8 cellular contexts compared by ENCODE assay signal in the genomic region with DNA sequence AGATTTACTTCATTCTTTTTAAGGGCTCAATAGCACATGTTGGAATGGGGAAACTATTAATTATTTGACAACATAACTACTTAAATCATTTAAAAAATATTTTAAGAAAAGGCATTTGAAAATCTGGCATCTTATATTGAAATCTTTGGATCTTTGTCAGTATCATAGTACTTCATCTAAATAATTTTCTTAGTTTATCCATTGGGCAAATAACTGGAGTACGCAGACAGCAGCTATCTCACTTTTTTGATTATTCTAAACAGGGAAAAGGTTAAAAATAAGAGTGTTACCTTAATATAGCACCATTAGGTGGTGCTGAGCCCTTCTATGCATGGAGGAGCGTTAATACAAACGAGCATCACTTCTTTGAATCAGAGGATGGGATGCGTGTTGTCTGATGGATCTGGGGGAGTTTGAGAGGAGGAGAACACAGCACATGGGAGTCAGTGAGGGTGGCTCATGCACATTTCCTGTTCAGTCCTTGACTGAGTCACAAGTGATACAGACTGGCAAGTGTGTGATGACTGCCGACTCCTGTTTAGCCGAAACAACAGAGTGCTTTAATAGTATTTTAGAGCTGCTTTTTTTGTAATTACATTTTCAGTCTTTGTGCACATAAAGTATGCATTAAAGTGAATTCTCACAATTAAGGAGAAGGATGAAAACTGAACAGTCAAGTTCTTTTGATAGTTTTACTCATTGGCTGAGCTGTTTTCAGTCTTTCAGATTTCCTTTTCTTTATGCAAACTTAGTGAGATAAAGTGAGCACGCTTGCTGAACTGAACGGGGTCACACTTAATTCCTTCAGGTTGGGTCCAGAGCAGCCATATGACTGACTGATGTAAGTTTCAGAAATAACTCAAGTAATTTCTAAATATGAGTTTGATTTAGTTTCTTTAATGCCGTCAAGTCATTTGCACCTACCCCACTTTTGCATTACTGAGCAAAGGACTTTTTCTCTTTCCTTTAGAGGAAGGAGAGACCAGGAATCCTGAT.
DNase-seq lines count a peak whose midpoint lies in the region; ATAC-seq and TF ChIP-seq lines count a peak whose summit lies in the region.

No MANE protein-coding gene starts in this region.

- H3K4me3 Mint-ChIP-seq in T-cell = peak overlapping the region; percentile 2 to 63 (median 53)

- DNase-seq in T-cell (peak in 24 of 34 experiments; percentile 2 to 42 (median 12)), ascending aorta (ENCODE audit: low spot score in 2 of 2) (no peak), medulla oblongata (ENCODE audit: extremely low spot score) (peak; percentile 79), SIG-M5 treated with dmso at 0.1 percent for 504 hours (lab: John Stamatoyannopoulos, UW; ENCODE audit: unreplicated experiment) (no peak), NCI-H1092 treated with DMSO at 0.1 percent for 48 hours (lab: John Stamatoyannopoulos, UW) (no peak)
- peak; percentile 53 for DNase-seq in stimulated activated naive CD4-positive, alpha-beta T cell treated with Interleukin-2 at 50 U/mL for 16 hours (lab: John Stamatoyannopoulos, UW)

- POLR2A ChIA-PET in T-cell (lab: Charles Lee) = interaction anchor here in 1 of 2 donors (0.7 kb wide), 1 partner anchor 8 kb away, joined by 3 read pairs; no protein-coding TSS in a partner anchor

- ATAC-seq in GM18870 (IDR thresholded peaks at IDR 0.05; ENCODE audit: unreplicated experiment) = peak; percentile 79
- ATAC-seq in HG03095 (IDR thresholded peaks at IDR 0.05; ENCODE audit: unreplicated experiment) = peak; percentile 91
- ATAC-seq in T-cell (replicated peaks in 1 of 4) = peak; percentile 97 to 99 (median 98)

- H3K9me3 ChIP-seq in ascending aorta = no peaks in the 10 kb centered on the region

- intact Hi-C loops in ascending aorta (cut with DNase I) = no loop called here

- peak overlapping the region; percentile 19 to 48 for H3K27ac ChIP-seq in ascending aorta

- no peaks in the 10 kb centered on the region for H3K9me3 Mint-ChIP-seq in T-cell

- no peaks in the 10 kb centered on the region for H3K27me3 Mint-ChIP-seq in T-cell

- peaks cover 13% of the 10 kb centered on the region for H3K36me3 Mint-ChIP-seq in T-cell

- peaks cover 46 to 67% (median 53%) of the 10 kb centered on the region in 3 donors for H3K4me1 Mint-ChIP-seq in T-cell

- H3K36me3 ChIP-seq in ascending aorta = no peaks in the 10 kb centered on the region

- H3K27ac Mint-ChIP-seq in T-cell = peak overlapping the region; percentile 15 to 73

- TF ChIP-seq CTCF in ascending aorta (IDR thresholded peaks at IDR 0.05) = no peak

- H3K4me3 ChIP-seq in ascending aorta = no peak overlapping the region

- H3K27me3 ChIP-seq in ascending aorta = no peaks in the 10 kb centered on the region

- peaks cover 0 to 4% of the 10 kb centered on the region in 2 donors for H3K4me1 ChIP-seq in ascending aorta

- CTCF ChIA-PET in T-cell (lab: Charles Lee) = interaction anchor here in 1 of 2 donors (0.6 kb wide), 1 partner anchor 11 kb away, joined by 3 read pairs; no protein-coding TSS in a partner anchor

Comparison
In these comparisons a context has a peak if more than half of its experiments do, and no peak if none do; other contexts are left out.
1. DNase-seq: peak in T-cell (24 of 34), medulla oblongata (single experiment) and stimulated activated naive CD4-positive, alpha-beta T cell treated with Interleukin-2 at 50 U/mL for 16 hours (single experiment); none in ascending aorta (0 of 2), SIG-M5 treated with dmso at 0.1 percent for 504 hours (single experiment) and NCI-H1092 treated with DMSO at 0.1 percent for 48 hours (single experiment).
2. Peak in every context shown above with its lines, with median percentiles within 50 percentile points of each other: ATAC-seq.